36 cellular contexts compared by ENCODE assay signal in genomic region chr3:44930911-44931310, GRCh38. TPM values are rescaled to one million over a fixed set of nuclear protein-coding genes. Genes with fewer than 3 reads are reported as not detected.
"Had no signal": no experiment of that assay in that cellular context is flagged by ENCODE, and none has a peak within 500 bp of the region (broad histone marks: within the 10 kb centered on the region; RNA-seq: fewer than 3 reads in every experiment).

No MANE protein-coding gene starts in this region.

- H3K9me3 ChIP-seq: colonic mucosa, esophagus muscularis mucosa, gastroesophageal sphincter, heart left ventricle, mucosa of descending colon, prostate gland, right atrium auricular region, stomach, transverse colon, vagina had no signal

- H3K4me3 ChIP-seq: colonic mucosa, esophagus muscularis mucosa, gastroesophageal sphincter, heart left ventricle, hepatocyte, mucosa of descending colon, prostate gland, right atrium auricular region, smooth muscle cell, stomach, transverse colon, vagina had no signal

- H3K27me3 Mint-ChIP-seq: central memory CD8-positive, alpha-beta T cell; naive B cell had no signal

- H3K4me2 ChIP-seq: hepatocyte, smooth muscle cell had no signal

- H3K79me2 ChIP-seq: hepatocyte had no signal

- H3K4me1 ChIP-seq: colonic mucosa, esophagus muscularis mucosa, foreskin keratinocyte, gastroesophageal sphincter, prostate gland, right atrium auricular region, stomach, transverse colon, vagina had no signal

- H3K9me3 Mint-ChIP-seq: central memory CD8-positive, alpha-beta T cell; mesothelial cell of epicardium; naive B cell; nephron; stimulated activated effector memory CD8-positive, alpha-beta T cell treated with anti-CD3 and anti-CD28 coated beads, Interleukin-12 subunit alpha, Interleukin-12 subunit beta, amount 100 ng/mL, for 72 hours had no signal

- H2AFZ ChIP-seq: hepatocyte had no signal

- H3K27ac ChIP-seq: colonic mucosa, esophagus muscularis mucosa, foreskin keratinocyte, gastroesophageal sphincter, heart left ventricle, hepatocyte, prostate gland, right atrium auricular region, stomach, transverse colon, vagina had no signal

- H3K27ac Mint-ChIP-seq: mesothelial cell of epicardium; nephron; stimulated activated effector memory CD8-positive, alpha-beta T cell treated with anti-CD3 and anti-CD28 coated beads, Interleukin-12 subunit alpha, Interleukin-12 subunit beta, amount 100 ng/mL, for 72 hours had no signal

- ATAC-seq: foreskin keratinocyte; gastroesophageal sphincter; heart left ventricle; left colon; mucosa of descending colon; sciatic nerve; stimulated activated effector memory CD8-positive, alpha-beta T cell treated with anti-CD3 and anti-CD28 coated beads, Interleukin-12 subunit alpha, Interleukin-12 subunit beta, amount 100 ng/mL, for 72 hours had no signal

- DNase-seq: colonic mucosa; dermis blood vessel endothelial cell; effector memory CD4-positive, alpha-beta T cell; foreskin keratinocyte; heart left ventricle; left colon; mesenchymal stem cell; mucosa of descending colon; naive B cell; stimulated activated CD4-positive, alpha-beta T cell treated with anti-CD3 and anti-CD28 coated beads, Interleukin-12 subunit alpha, Interleukin-12 subunit beta, amount 100 ng/mL, for 4 hours; stimulated activated CD4-positive, alpha-beta T cell treated with anti-CD3 and anti-CD28 coated beads, Interleukin-1b, Interleukin-23, amount 100 ng/mL, for 48 hours; stimulated activated CD4-positive, alpha-beta T cell treated with anti-CD3 and anti-CD28 coated beads, Interleukin-4, amount 100 ng/mL, for 1 hour; stimulated activated naive CD4-positive, alpha-beta T cell treated with Interleukin-2 at 50 U/mL for 16 hours; stomach; transverse colon had no signal

- H3K27me3 ChIP-seq: colonic mucosa, esophagus muscularis mucosa, foreskin keratinocyte, gastroesophageal sphincter, heart left ventricle, hepatocyte, right atrium auricular region, stomach, transverse colon, vagina had no signal

- H3K4me3 Mint-ChIP-seq: central memory CD8-positive, alpha-beta T cell; mesothelial cell of epicardium; naive B cell; nephron; stimulated activated effector memory CD8-positive, alpha-beta T cell treated with anti-CD3 and anti-CD28 coated beads, Interleukin-12 subunit alpha, Interleukin-12 subunit beta, amount 100 ng/mL, for 72 hours had no signal

- H3K4me1 Mint-ChIP-seq: mesothelial cell of epicardium, naive B cell, nephron had no signal

RNA-seq across cellular contexts. Expression of gene TGM4, which starts 56.5 kb away (rescaled TPM):
- total RNA-seq: colonic mucosa, dermis blood vessel endothelial cell, epithelial cell of proximal tubule, esophagus muscularis mucosa, fibroblast of lung, gastroesophageal sphincter, kidney epithelial cell, left colon, liver, lung microvascular endothelial cell, mucosa of descending colon, osteoblast, right atrium auricular region, sciatic nerve, smooth muscle cell, stomach, subcutaneous adipose tissue, temporal lobe, transverse colon, ureter, vagina had no signal
